Comparison of ENCODE assay signal across 17 cellular contexts in genomic region chr2:198100323-198100722, GRCh38.
DNase-seq lines count a peak whose midpoint lies in the region; ATAC-seq, FAIRE-seq and TF ChIP-seq lines count a peak whose summit lies in the region.
"Had no signal": no experiment of that assay in that cellular context is flagged by ENCODE, and none has a peak within 500 bp of the region (broad histone marks: within the 10 kb centered on the region; RNA-seq: fewer than 3 reads in every experiment).

No MANE protein-coding gene starts in this region.

- intact Hi-C loops in K562 (cut with micrococcal nuclease) (no loop called here), lower lobe of right lung (cut with DNase I) (no loop called here), lower leg skin (cut with DNase I; ENCODE audit: low total_unique reads) (no loop called here)

- H3K9me2 ChIP-seq in GM23248 (ENCODE audit: insufficient read depth) (no peaks in the 10 kb centered on the region), SK-N-SH (no peaks in the 10 kb centered on the region)

- H4K20me1 ChIP-seq in GM23248 (ENCODE audit: insufficient read depth) (no peaks in the 10 kb centered on the region), K562 (replicated peaks; ENCODE audit: control insufficient read depth, insufficient read depth, low read length) (no peaks in the 10 kb centered on the region), SK-N-SH (ENCODE audit: insufficient read depth) (no peaks in the 10 kb centered on the region)

- H3K36me3 ChIP-seq in GM23248 (ENCODE audit: low read depth) = no peaks in the 10 kb centered on the region
- H3K36me3 ChIP-seq in K562 (ENCODE audit: control insufficient read depth, insufficient read depth, low read length) = peaks cover 35% of the 10 kb centered on the region; the same call in 2 of the 3 replicates
- no peaks in the 10 kb centered on the region for H3K36me3 ChIP-seq in lower lobe of right lung
- peaks cover 0 to 39% of the 10 kb centered on the region in 2 experiments for H3K36me3 ChIP-seq in SK-N-SH (replicated peaks in 1 of 2; ENCODE audit: control insufficient read depth in 1 of 2, insufficient read depth in 2 of 2, low read length in 1 of 2)
- H3K36me3 ChIP-seq: BE2C, neutrophil had no signal

- TF ChIP-seq EP300 in K562 (IDR thresholded peaks at IDR 0.05; ENCODE audit: low read length) (no peak), SK-N-SH (IDR thresholded peaks at IDR 0.05; ENCODE audit: borderline replicate concordance in 1 of 2, low read depth in 1 of 2, low read length in 1 of 2) (no peak)

- H3K9ac ChIP-seq in GM23248 (no peak overlapping the region), K562 (ENCODE audit: insufficient read depth in 1 of 2, low read depth in 2 of 2, low read length in 2 of 2) (no peak overlapping the region), SK-N-SH (no peak overlapping the region)

- H3K79me2 ChIP-seq in GM23248 (ENCODE audit: insufficient read depth) = no peaks in the 10 kb centered on the region
- H3K79me2 ChIP-seq in K562 (ENCODE audit: control insufficient read depth, insufficient read depth, low read length) = no peaks in the 10 kb centered on the region; the same call in 2 of the 3 replicates
- no peaks in the 10 kb centered on the region for H3K79me2 ChIP-seq in SK-N-SH (ENCODE audit: insufficient read depth)

- in situ Hi-C loops in GM23248 (cut with MboI) = no loop called here
- in situ Hi-C loops in K562 (cut with MboI) = no loop called here

- WGBS in GM23248 (ENCODE audit: low coverage in 1 of 2, low lambda C conversion rate in 2 of 2, missing lambda C conversion rate in 2 of 2), 2 experiments = 6 to 8% methylated on average over 1 of the region's 1 CpG
- WGBS in K562 (ENCODE audit: insufficient coverage, low coverage, missing lambda C conversion rate) = 43% methylated on average over 1 of the region's 1 CpG
- 15 to 28% methylated on average over 1 of the region's 1 CpG for WGBS in lower leg skin, 2 donors
- 68% methylated on average over 1 of the region's 1 CpG for WGBS in SK-N-SH (ENCODE audit: low lambda C conversion rate)

- H3K9me3 ChIP-seq in GM23248 (ENCODE audit: low read depth) (no peaks in the 10 kb centered on the region), K562 (replicated peaks; ENCODE audit: control insufficient read depth, insufficient read depth, low read depth, low read length) (no peaks in the 10 kb centered on the region), lower lobe of right lung (no peaks in the 10 kb centered on the region), SK-N-SH (no peaks in the 10 kb centered on the region; the same call in 1 of the 2 replicates)
- H3K9me3 ChIP-seq: BE2C, neutrophil had no signal

- H3K4me3 ChIP-seq in GM23248 = no peak overlapping the region
- H3K4me3 ChIP-seq in K562 = no peak overlapping the region
- H3K4me3 ChIP-seq in lower lobe of right lung = no peak overlapping the region
- no peak overlapping the region for H3K4me3 ChIP-seq in lower leg skin (ENCODE audit: low read depth, poor library complexity, severe bottlenecking)
- no peak overlapping the region for H3K4me3 ChIP-seq in SK-N-SH (ENCODE audit: low read depth in 2 of 2, low read length in 1 of 2)
- H3K4me3 ChIP-seq: coronary artery had no signal

- ATAC-seq in K562 (no peak), lower lobe of right lung (peak; percentile 40 to 42)

- H3K27me3 ChIP-seq in GM23248 (replicated peaks; ENCODE audit: insufficient read depth) (no peaks in the 10 kb centered on the region), K562 (ENCODE audit: control insufficient read depth in 2 of 2, insufficient read depth in 2 of 2, low read length in 2 of 2) (no peaks in the 10 kb centered on the region), lower lobe of right lung (ENCODE audit: low read depth) (no peaks in the 10 kb centered on the region), SK-N-SH (ENCODE audit: insufficient read depth) (no peaks in the 10 kb centered on the region)
- H3K27me3 ChIP-seq: BE2C, neutrophil had no signal

- POLR2A ChIA-PET in K562 (lab: Yijun Ruan, JAX) (no interaction called here), SK-N-SH (lab: Yijun Ruan, JAX) (no interaction called here)

- no peak for TF ChIP-seq RAD21 in K562 (CRISPR knock-in tag; conservative IDR thresholded peaks at IDR 0.05 in 1 of 2, IDR thresholded peaks at IDR 0.05 in 1 of 2)
- TF ChIP-seq RAD21 in SK-N-SH (IDR thresholded peaks at IDR 0.05; ENCODE audit: low read length) = no peak

- peak overlapping the region; percentile 13 for H3K4me2 ChIP-seq in GM23248 (ENCODE audit: unreplicated experiment)
- no peak overlapping the region for H3K4me2 ChIP-seq in K562 (ENCODE audit: insufficient read depth, low read length)
- no peak overlapping the region for H3K4me2 ChIP-seq in SK-N-SH

- H3K27ac ChIP-seq in GM23248 (peak overlapping the region; percentile 59), K562 (ENCODE audit: extremely low read depth, low read depth, low read length) (no peak overlapping the region), lower lobe of right lung (no peak overlapping the region), SK-N-SH (ENCODE audit: low read depth in 2 of 2, low read length in 1 of 2) (peak overlapping the region in 1 of 2 experiments; percentile 5; a peak in 1 of 4 replicates)
- H3K27ac ChIP-seq: neutrophil had no signal

- no peak for FAIRE-seq in K562 (lab: Jason Lieb, UNC)
- FAIRE-seq: GM12892 had no signal

- DNase-seq in AG08395 (ENCODE audit: low spot score) = peak; percentile 45
- DNase-seq in GM23248 = peak; percentile 84
- peak in 1 of 4 experiments; percentile 6 for DNase-seq in K562 (ENCODE audit: extremely low read depth in 1 of 4, low spot score in 3 of 4)
- no peak for DNase-seq in lower lobe of right lung
- DNase-seq in lower leg skin (ENCODE audit: low spot score in 2 of 2) = no peak
- no peak for DNase-seq in SK-N-SH
- DNase-seq in nucleus accumbens (lab: John Stamatoyannopoulos, UW) = no peak
- DNase-seq in NCI-H128 (lab: John Stamatoyannopoulos, UW; ENCODE audit: unreplicated experiment) = no peak
- DNase-seq: activated CD4-positive, CD25-positive, alpha-beta regulatory T cell; activated CD8-positive, alpha-beta memory T cell treated with anti-CD3 and anti-CD28 coated beads, Interleukin-2, amount 50 U/mL, for 4 hours; BE2C; DND-41; NCI-H1105; NCI-H2227 treated with DMSO at 0.1 percent for 48 hours had no signal

- TF ChIP-seq CTCF in K562 (IDR thresholded peaks at IDR 0.05 in 2 of 3, conservative IDR thresholded peaks at IDR 0.05 in 1 of 3; ENCODE audit: insufficient read depth in 2 of 3, low read depth in 1 of 3, low read length in 3 of 3) (no peak), lower lobe of right lung (IDR thresholded peaks at IDR 0.05) (no peak), lower leg skin (IDR thresholded peaks at IDR 0.05) (no peak), SK-N-SH (IDR thresholded peaks at IDR 0.05) (no peak)

- TF ChIP-seq POLR2A in K562 (conservative IDR thresholded peaks at IDR 0.05) (no peak), lower leg skin (IDR thresholded peaks at IDR 0.05) (no peak)

- CTCF ChIA-PET in K562 (lab: Yijun Ruan, JAX; ENCODE audit: low intra/inter-chr PET ratio) (no interaction called here), SK-N-SH (lab: Yijun Ruan, JAX) (interaction anchor here (1.8 kb wide), 1 partner anchor 10 kb away, joined by 5 read pairs; no protein-coding TSS in a partner anchor)

- H3F3A ChIP-seq in GM23248 (ENCODE audit: insufficient read depth) = peaks cover 25% of the 10 kb centered on the region
- H3F3A ChIP-seq in SK-N-SH (replicated peaks; ENCODE audit: insufficient read depth) = peaks cover 5% of the 10 kb centered on the region

- no TSS peak for BruUV-seq in K562 (replicated peaks; lab: Mats Ljungman, UMichigan)

- peak overlapping the region; percentile 39; the same call in 1 of the 2 replicates for H2AFZ ChIP-seq in GM23248
- H2AFZ ChIP-seq in K562 (ENCODE audit: low read depth, low read length) = no peak overlapping the region
- no peak overlapping the region for H2AFZ ChIP-seq in SK-N-SH (ENCODE audit: low read depth)

- H3K9me1 ChIP-seq in K562 (ENCODE audit: control insufficient read depth, insufficient read depth, low read length) = no peaks in the 10 kb centered on the region

- H3K4me1 ChIP-seq in GM23248 (ENCODE audit: insufficient read depth) (peaks cover 26% of the 10 kb centered on the region), K562 (replicated peaks in 1 of 2; ENCODE audit: control insufficient read depth in 2 of 2, insufficient read depth in 2 of 2, low read length in 2 of 2) (peaks cover 2 to 13% of the 10 kb centered on the region in 2 experiments; a peak in 3 of 5 replicates), lower lobe of right lung (no peaks in the 10 kb centered on the region), SK-N-SH (ENCODE audit: control insufficient read depth in 1 of 2, insufficient read depth in 2 of 2, low read depth in 1 of 2, low read length in 1 of 2) (peaks cover 3 to 5% of the 10 kb centered on the region in 2 experiments; a peak in 3 of 4 replicates)

TF ChIP-seq in K562, 482 proteins besides CTCF, POLR2A, EP300 and RAD21:
- 0 out of 2 replicates have a peak, but pooled peaks have one; percentile 29 for TF ChIP-seq EGR1 (conservative IDR thresholded peaks at IDR 0.05)
- no peak for TF ChIP-seq BDP1 (IDR thresholded peaks at IDR 0.05; ENCODE audit: insufficient read depth, insufficient read length)
- no peak for TF ChIP-seq SP1 (CRISPR knock-in tag; IDR thresholded peaks at IDR 0.05)

TF ChIP-seq in SK-N-SH, 30 proteins besides CTCF, POLR2A, EP300 and RAD21 (continues in another document):
- TF ChIP-seq TAF1 (IDR thresholded peaks at IDR 0.05; ENCODE audit: borderline replicate concordance, low read depth, low read length) (no peak), CHD2 (IDR thresholded peaks at IDR 0.05; ENCODE audit: low read length, partially characterized antibody) (no peak), GATA2 (CRISPR knock-in tag; IDR thresholded peaks at IDR 0.05) (no peak), PBX3 (IDR thresholded peaks at IDR 0.05) (no peak)

Comparison
In these comparisons a context has a peak if more than half of its experiments do, and no peak if none do; other contexts are left out.
1. DNase-seq: peak in AG08395 (single experiment) and GM23248 (single experiment); none in lower lobe of right lung (single experiment), lower leg skin (0 of 2), SK-N-SH (single experiment), nucleus accumbens (0 of 56) and NCI-H128 (single experiment).